ENCODE assay signal across 8 cellular contexts in genomic region chr3:150546226-150547044, GRCh38. TPM values are rescaled to one million over a fixed set of nuclear protein-coding genes. Genes with fewer than 3 reads are reported as not detected.
DNase-seq lines count a peak whose midpoint lies in the region; ATAC-seq and FAIRE-seq lines count a peak whose summit lies in the region.

EIF2A (plus strand) TSS chr3:150546787; CDS start chr3:150546803, 16 bp downstream.
SERP1 (minus strand) TSS chr3:150546496; CDS start chr3:150546135, 361 bp downstream.

- H3K4me3 ChIP-seq in muscle layer of colon (ENCODE audit: low read depth in 1 of 2, low read length in 2 of 2): peak within 1 kb of the TSS; percentile 80 to 97

- peak; percentile 94 for FAIRE-seq in RCC 7860 (lab: Jason Lieb, UNC)

- H3K27ac Mint-ChIP-seq in activated T-cell treated with anti-CD3 and anti-CD28 coated beads, Interleukin-2, amount 50 U/mL, for 72 hours: peak within 1 kb of the TSS; percentile 100

- H3K36me3 ChIP-seq in KOPT-K1 (ENCODE audit: insufficient read depth, low read length) (peaks cover 57% of the 10 kb centered on the region), muscle layer of colon (ENCODE audit: insufficient read depth, low read length) (peaks cover 12% of the 10 kb centered on the region)

- H3K27me3 ChIP-seq in muscle layer of colon (ENCODE audit: control insufficient read depth in 1 of 2, insufficient read depth in 2 of 2, low read length in 2 of 2): no peaks in the 10 kb centered on the region

- ATAC-seq in GM21786 (IDR thresholded peaks at IDR 0.05; ENCODE audit: unreplicated experiment): peak; percentile 93
- ATAC-seq in activated T-cell treated with anti-CD3 and anti-CD28 coated beads, Interleukin-2, amount 50 U/mL, for 72 hours (replicated peaks in 1 of 2): peak; percentile 91 to 92
- ATAC-seq in esophagus mucosa: peak; percentile 98

- peaks cover 18 to 41% of the 10 kb centered on the region in 2 donors for H3K36me3 Mint-ChIP-seq in activated T-cell treated with anti-CD3 and anti-CD28 coated beads, Interleukin-2, amount 50 U/mL, for 72 hours (ENCODE audit: insufficient read depth in 2 of 2)

- peaks cover 41% of the 10 kb centered on the region for H3K4me1 ChIP-seq in muscle layer of colon (ENCODE audit: insufficient read depth, low read length)

- DNase-seq in DMS79 (lab: John Stamatoyannopoulos, UW) (peak; percentile 98), RCC 7860 (ENCODE audit: low spot score) (peak; percentile 96)
- peak; percentile 99 for DNase-seq in activated T-cell treated with anti-CD3 and anti-CD28 coated beads, Interleukin-2, amount 50 U/mL, for 72 hours
- peak; percentile 98 for DNase-seq in stimulated activated CD8-positive, alpha-beta memory T cell treated with anti-CD3 and anti-CD28 coated beads, Interleukin-7, amount 100 ng/mL, for 24 hours (ENCODE audit: low read depth)

- H3K4me1 Mint-ChIP-seq in activated T-cell treated with anti-CD3 and anti-CD28 coated beads, Interleukin-2, amount 50 U/mL, for 72 hours (ENCODE audit: low read depth): peaks cover 77% of the 10 kb centered on the region

- H3K27ac ChIP-seq in KOPT-K1 (ENCODE audit: low read depth, low read length, poor library complexity, severe bottlenecking): peak within 1 kb of the TSS; percentile 92
- H3K27ac ChIP-seq in muscle layer of colon (ENCODE audit: low read depth, low read length): peak within 1 kb of the TSS; percentile 98

- H3K4me3 Mint-ChIP-seq in activated T-cell treated with anti-CD3 and anti-CD28 coated beads, Interleukin-2, amount 50 U/mL, for 72 hours: peak within 1 kb of the TSS; percentile 94 to 100

- no peaks in the 10 kb centered on the region for H3K27me3 Mint-ChIP-seq in activated T-cell treated with anti-CD3 and anti-CD28 coated beads, Interleukin-2, amount 50 U/mL, for 72 hours (ENCODE audit: low read depth)

- H3K9me3 Mint-ChIP-seq in activated T-cell treated with anti-CD3 and anti-CD28 coated beads, Interleukin-2, amount 50 U/mL, for 72 hours: no peaks in the 10 kb centered on the region

- H3K9me3 ChIP-seq in KOPT-K1 (ENCODE audit: insufficient read depth, low read length, poor library complexity, severe bottlenecking) (no peaks in the 10 kb centered on the region), muscle layer of colon (ENCODE audit: low read length) (no peaks in the 10 kb centered on the region)

- H3K9ac ChIP-seq in muscle layer of colon (ENCODE audit: low read length): peak within 1 kb of the TSS; percentile 82

RNA-seq across cellular contexts. Expression of gene EIF2A, which starts in this region (rescaled TPM):
- total RNA-seq in activated T-cell treated with anti-CD3 and anti-CD28 coated beads, Interleukin-2, amount 50 U/mL, for 72 hours: 100 to 1,000 TPM; 131 to 149 TPM
- total RNA-seq in esophagus mucosa: 69.0 TPM

RNA-seq across cellular contexts. Expression of gene SERP1, which starts in this region (rescaled TPM):
- total RNA-seq in activated T-cell treated with anti-CD3 and anti-CD28 coated beads, Interleukin-2, amount 50 U/mL, for 72 hours: 100 to 1,000 TPM; 123 to 148 TPM
- 55.5 TPM for total RNA-seq in esophagus mucosa

Comparison
In these comparisons a context has a peak if more than half of its experiments do, and no peak if none do; other contexts are left out.
1. Peak in every context shown above with its lines: DNase-seq, ATAC-seq, H3K4me3 ChIP-seq and H3K27ac ChIP-seq.